16 cellular contexts compared by ENCODE assay signal in the genomic region with DNA sequence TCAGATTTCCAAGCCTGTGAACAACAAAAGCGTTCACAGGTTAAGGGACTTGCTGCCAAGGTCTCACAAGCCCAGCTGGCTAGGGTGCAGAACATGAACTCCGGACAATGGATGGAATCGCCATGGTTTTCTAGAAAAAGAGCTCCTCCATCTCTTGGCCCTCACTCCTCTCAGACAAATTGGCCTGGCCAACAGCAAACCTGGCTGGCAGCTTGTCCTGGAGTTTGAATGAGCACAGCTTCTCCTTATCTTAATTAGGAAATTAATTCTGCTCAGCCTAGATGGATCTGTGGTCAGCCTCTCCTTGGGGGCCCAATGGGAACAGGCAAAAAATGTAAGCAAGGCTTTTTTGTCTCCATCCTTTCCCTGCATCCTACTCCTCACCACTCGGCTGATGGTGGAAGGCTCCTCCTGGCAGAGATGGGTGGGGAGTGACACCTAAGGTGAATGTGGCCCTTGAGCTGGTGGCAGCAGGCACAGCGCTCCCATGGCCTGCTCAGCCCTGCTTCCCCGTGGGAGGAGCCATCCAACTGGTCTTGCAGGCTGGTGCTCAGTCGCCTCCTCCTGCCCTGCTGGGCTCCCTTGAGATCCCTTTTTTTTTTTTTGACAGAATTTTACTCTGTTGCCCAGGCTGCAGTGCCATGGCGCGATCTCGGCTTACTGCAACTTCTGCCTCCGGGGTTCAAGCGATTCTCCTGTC. TPM values are rescaled to one million over a fixed set of nuclear protein-coding genes. Genes with fewer than 3 reads are reported as not detected.
A peak's percentile ranks its signal among the peaks of the same experiment; 100 is the strongest.
DNase-seq lines count a peak whose midpoint lies in the region; ATAC-seq and TF ChIP-seq lines count a peak whose summit lies in the region.
"Had no signal": no experiment of that assay in that cellular context is flagged by ENCODE, and none has a peak within 500 bp of the region (broad histone marks: within the 10 kb centered on the region; RNA-seq: fewer than 3 reads in every experiment).

No MANE protein-coding gene starts in this region.

- intact Hi-C loops in mammary epithelial cell (cut with micrococcal nuclease): no loop called here
- intact Hi-C loops in left lung (cut with DNase I): no loop called here

- dilution Hi-C loops in mammary epithelial cell (cut with HindIII; ENCODE audit: low sequenced_read_pairs): no loop called here

- H3K27ac ChIP-seq in mammary epithelial cell (ENCODE audit: insufficient read depth, low read depth, low read length) (no peak overlapping the region), VCaP (peak overlapping the region; percentile 60), left lung (no peak overlapping the region)
- H3K27ac ChIP-seq: KMS-11 had no signal

- ATAC-seq in left lung (peak; percentile 88), HG02642 (IDR thresholded peaks at IDR 0.05; ENCODE audit: poor library complexity, unreplicated experiment) (no peak)

- BruUV-seq in mammary epithelial cell (replicated peaks; lab: Mats Ljungman, UMichigan): no TSS peak

- CTCF ChIA-PET in mammary epithelial cell (lab: Charles Lee; ENCODE audit: low non-redundant PET): no interaction called here

- WGBS in mammary epithelial cell (ENCODE audit: low coverage, missing lambda C conversion rate): 81% methylated on average over 10 of the region's 12 CpGs

- H3K4me2 ChIP-seq in mammary epithelial cell (ENCODE audit: insufficient read depth, low read depth, low read length): no peak overlapping the region
- H3K4me2 ChIP-seq: KMS-11 had no signal

- H2AFZ ChIP-seq in mammary epithelial cell (ENCODE audit: low read depth, low read length): no peak overlapping the region

- TF ChIP-seq CTCF in mammary epithelial cell (conservative IDR thresholded peaks at IDR 0.05 in 1 of 2, IDR thresholded peaks at IDR 0.05 in 1 of 2; ENCODE audit: extremely low read depth in 1 of 2, insufficient read depth in 1 of 2, low read depth in 1 of 2, low read length in 2 of 2) (no peak), VCaP (conservative IDR thresholded peaks at IDR 0.05) (no peak), left lung (IDR thresholded peaks at IDR 0.05) (no peak)

- no peaks in the 10 kb centered on the region for H3K27me3 ChIP-seq in mammary epithelial cell (ENCODE audit: insufficient read depth, low read length)
- peaks cover 0 to 10% of the 10 kb centered on the region in 2 donors for H3K27me3 ChIP-seq in left lung

- H3K4me1 ChIP-seq in mammary epithelial cell (ENCODE audit: insufficient read depth, low read length) (peaks cover 42% of the 10 kb centered on the region), left lung (peaks cover 11 to 33% of the 10 kb centered on the region in 2 donors)

- H3K36me3 ChIP-seq in mammary epithelial cell (ENCODE audit: insufficient read depth, low read length) (no peaks in the 10 kb centered on the region), left lung (no peaks in the 10 kb centered on the region)

- DNase-seq in T47D (ENCODE audit: low read depth in 1 of 2, low spot score in 1 of 2) (peak; percentile 74 to 85), mammary epithelial cell (no peak), left lung (peak; percentile 63 to 84), ureter (ENCODE audit: low spot score) (peak; percentile 75), T-helper 9 cell (no peak), dedifferentiated amniotic fluid mesenchymal stem cell (ENCODE audit: extremely low spot score) (no peak)
- DNase-seq: activated CD4-positive, alpha-beta T cell treated with anti-CD3 and anti-CD28 coated beads, Interleukin-2, amount 10 ng/mL, durations not matched to agents 7 days and 5 days; activated T-cell treated with anti-CD3 and anti-CD28 coated beads, Interleukin-2, amount 50 U/mL, for 48 hours; hippocampal formation; NCI-H146; NCI-H82; occipital lobe had no signal

- H3K9ac ChIP-seq in mammary epithelial cell (ENCODE audit: insufficient read depth, low read length): no peak overlapping the region
- H3K9ac ChIP-seq: KMS-11 had no signal

- in situ Hi-C loops in T47D (cut with HindIII; ENCODE audit: low pct_unique_long_range_greater_than_20kb, low sequenced_read_pairs): no loop called here
- in situ Hi-C loops in mammary epithelial cell (cut with MboI; ENCODE audit: low sequenced_read_pairs in 2 of 2): no loop called here

- H3K79me2 ChIP-seq in mammary epithelial cell (ENCODE audit: insufficient read depth, low read length): peaks cover 68% of the 10 kb centered on the region

- H3K9me3 ChIP-seq in mammary epithelial cell (replicated peaks; ENCODE audit: insufficient read depth, low read length): no peaks in the 10 kb centered on the region
- H3K9me3 ChIP-seq in left lung: no peaks in the 10 kb centered on the region

- H3K4me3 ChIP-seq in mammary epithelial cell (replicated peaks in 1 of 3; ENCODE audit: insufficient read depth in 1 of 3, low read depth in 2 of 3, low read length in 3 of 3): no peak overlapping the region
- no peak overlapping the region for H3K4me3 ChIP-seq in left lung
- H3K4me3 ChIP-seq: skin epidermis had no signal

- no peaks in the 10 kb centered on the region for H4K20me1 ChIP-seq in mammary epithelial cell (ENCODE audit: insufficient read depth, low read length)

RNA-seq across cellular contexts. Expression of a gene that starts 5.8 kb away (rescaled TPM):
- 10 to 100 TPM in 1 of 2 donors, 1 to 10 TPM in 1; 7.7 to 12.2 TPM for total RNA-seq in mammary epithelial cell
- 4.6 TPM for polyA plus RNA-seq in mammary epithelial cell
- 7.0 TPM for polyA minus RNA-seq in mammary epithelial cell
- 1 to 10 TPM; 4.4 to 4.6 TPM for total RNA-seq in left lung
- 12.3 TPM for total RNA-seq in ureter

Comparison
In these comparisons a context has a peak if more than half of its experiments do, and no peak if none do; other contexts are left out.
1. DNase-seq: peak in T47D (2 of 2), left lung (2 of 2) and ureter (single experiment); none in mammary epithelial cell (single experiment), T-helper 9 cell (single experiment) and dedifferentiated amniotic fluid mesenchymal stem cell (single experiment).